In genomic region chr1:159944623-159945455, GRCh38 we compare ENCODE assay signal across 8 cellular contexts. TPM values are rescaled to one million over a fixed set of nuclear protein-coding genes. Genes with fewer than 3 reads are reported as not detected.
DNase-seq lines count a peak whose midpoint lies in the region; ATAC-seq and TF ChIP-seq lines count a peak whose summit lies in the region.

No MANE protein-coding gene starts in this region.

- H3K9me3 ChIP-seq in suprapubic skin, result no peaks in the 10 kb centered on the region

- TF ChIP-seq EP300 in suprapubic skin (IDR thresholded peaks at IDR 0.05), result no peak

- H3K4me3 Mint-ChIP-seq in activated CD4-positive, alpha-beta memory T cell treated with anti-CD3 and anti-CD28 coated beads for 36 hours, result peak overlapping the region; percentile 11
- no peak overlapping the region for H3K4me3 Mint-ChIP-seq in activated CD4-positive, alpha-beta memory T cell treated with anti-CD3 and anti-CD28 coated beads, Interleukin-2, amount 10 ng/mL, durations not matched to agents 7 days and 5 days
- peak overlapping the region; percentile 66 for H3K4me3 Mint-ChIP-seq in activated naive CD8-positive, alpha-beta T cell treated with anti-CD3 and anti-CD28 coated beads, Interleukin-2, amount 50 U/mL, for 24 hours

- DNase-seq in activated CD4-positive, alpha-beta memory T cell treated with anti-CD3 and anti-CD28 coated beads for 36 hours, result no peak
- DNase-seq in activated CD4-positive, alpha-beta memory T cell treated with anti-CD3 and anti-CD28 coated beads, Interleukin-2, amount 10 ng/mL, durations not matched to agents 7 days and 5 days, result no peak
- no peak for DNase-seq in activated naive CD8-positive, alpha-beta T cell treated with anti-CD3 and anti-CD28 coated beads, Interleukin-2, amount 50 U/mL, for 24 hours
- DNase-seq in kidney epithelial cell (ENCODE audit: low read depth) (no peak), suprapubic skin (ENCODE audit: low spot score in 2 of 2) (peak in 1 of 2 donors; percentile 58), CD1c-positive myeloid dendritic cell (ENCODE audit: extremely low spot score) (no peak)

- WGBS in suprapubic skin, result 19% methylated on average over 11 of the region's 11 CpGs

- no peak overlapping the region for H3K27ac Mint-ChIP-seq in activated CD4-positive, alpha-beta memory T cell treated with anti-CD3 and anti-CD28 coated beads for 36 hours
- no peak overlapping the region for H3K27ac Mint-ChIP-seq in activated CD4-positive, alpha-beta memory T cell treated with anti-CD3 and anti-CD28 coated beads, Interleukin-2, amount 10 ng/mL, durations not matched to agents 7 days and 5 days
- no peak overlapping the region for H3K27ac Mint-ChIP-seq in activated naive CD8-positive, alpha-beta T cell treated with anti-CD3 and anti-CD28 coated beads, Interleukin-2, amount 50 U/mL, for 24 hours

- CTCF ChIA-PET in activated CD4-positive, alpha-beta memory T cell treated with anti-CD3 and anti-CD28 coated beads for 36 hours (lab: Charles Lee), result interaction anchor here (0.6 to 4.3 kb wide), 8 partner anchors 13 to 146 kb away, joined by 3 to 39 read pairs (median 3); partner anchors contain the start of genes PIGM and TAGLN2
- CTCF ChIA-PET in activated CD4-positive, alpha-beta memory T cell treated with anti-CD3 and anti-CD28 coated beads, Interleukin-2, amount 10 ng/mL, durations not matched to agents 7 days and 5 days (lab: Charles Lee), result interaction anchor here (1.0 kb wide), 2 partner anchors 8 to 61 kb away, joined by 3 read pairs; no protein-coding TSS in a partner anchor

- peaks cover 50% of the 10 kb centered on the region for H3K27me3 ChIP-seq in kidney epithelial cell (ENCODE audit: control insufficient read depth, insufficient read depth, low read length)
- peaks cover 10% of the 10 kb centered on the region for H3K27me3 ChIP-seq in suprapubic skin

- H3K9me3 Mint-ChIP-seq in activated CD4-positive, alpha-beta memory T cell treated with anti-CD3 and anti-CD28 coated beads for 36 hours, result no peaks in the 10 kb centered on the region
- no peaks in the 10 kb centered on the region for H3K9me3 Mint-ChIP-seq in activated CD4-positive, alpha-beta memory T cell treated with anti-CD3 and anti-CD28 coated beads, Interleukin-2, amount 10 ng/mL, durations not matched to agents 7 days and 5 days
- H3K9me3 Mint-ChIP-seq in activated naive CD8-positive, alpha-beta T cell treated with anti-CD3 and anti-CD28 coated beads, Interleukin-2, amount 50 U/mL, for 24 hours, result no peaks in the 10 kb centered on the region

- TF ChIP-seq CTCF in kidney epithelial cell (IDR thresholded peaks at IDR 0.05; ENCODE audit: insufficient read depth, low read length, poor library complexity, severe bottlenecking) (no peak), suprapubic skin (IDR thresholded peaks at IDR 0.05) (no peak)

- intact Hi-C loops in activated CD4-positive, alpha-beta memory T cell treated with anti-CD3 and anti-CD28 coated beads for 36 hours (cut with micrococcal nuclease), result no loop called here

- H3K4me3 ChIP-seq in kidney epithelial cell (ENCODE audit: low read depth, low read length) (peak overlapping the region; percentile 41), suprapubic skin (peak overlapping the region; percentile 58)

- H3K36me3 Mint-ChIP-seq in activated CD4-positive, alpha-beta memory T cell treated with anti-CD3 and anti-CD28 coated beads for 36 hours, result no peaks in the 10 kb centered on the region
- H3K36me3 Mint-ChIP-seq in activated CD4-positive, alpha-beta memory T cell treated with anti-CD3 and anti-CD28 coated beads, Interleukin-2, amount 10 ng/mL, durations not matched to agents 7 days and 5 days (ENCODE audit: low read depth), result no peaks in the 10 kb centered on the region
- H3K36me3 Mint-ChIP-seq in activated naive CD8-positive, alpha-beta T cell treated with anti-CD3 and anti-CD28 coated beads, Interleukin-2, amount 50 U/mL, for 24 hours (ENCODE audit: low read depth), result no peaks in the 10 kb centered on the region

- TF ChIP-seq POLR2A in suprapubic skin (IDR thresholded peaks at IDR 0.05), result no peak

- POLR2A ChIA-PET in activated CD4-positive, alpha-beta memory T cell treated with anti-CD3 and anti-CD28 coated beads for 36 hours (lab: Charles Lee), result no interaction called here
- POLR2A ChIA-PET in activated CD4-positive, alpha-beta memory T cell treated with anti-CD3 and anti-CD28 coated beads, Interleukin-2, amount 10 ng/mL, durations not matched to agents 7 days and 5 days (lab: Charles Lee), result no interaction called here

- ATAC-seq in activated naive CD8-positive, alpha-beta T cell treated with anti-CD3 and anti-CD28 coated beads, Interleukin-2, amount 50 U/mL, for 24 hours, result no peak
- no peak for ATAC-seq in GM18873 (IDR thresholded peaks at IDR 0.05; ENCODE audit: low FRiP score, unreplicated experiment)
- no peak for ATAC-seq in GM21360 (IDR thresholded peaks at IDR 0.05; ENCODE audit: unreplicated experiment)

- H3K36me3 ChIP-seq in kidney epithelial cell (ENCODE audit: control insufficient read depth, insufficient read depth, low read length) (no peaks in the 10 kb centered on the region), suprapubic skin (no peaks in the 10 kb centered on the region)

- peaks cover 3% of the 10 kb centered on the region for H3K4me1 Mint-ChIP-seq in activated CD4-positive, alpha-beta memory T cell treated with anti-CD3 and anti-CD28 coated beads for 36 hours (ENCODE audit: low read depth)
- peaks cover 5% of the 10 kb centered on the region for H3K4me1 Mint-ChIP-seq in activated CD4-positive, alpha-beta memory T cell treated with anti-CD3 and anti-CD28 coated beads, Interleukin-2, amount 10 ng/mL, durations not matched to agents 7 days and 5 days
- H3K4me1 Mint-ChIP-seq in activated naive CD8-positive, alpha-beta T cell treated with anti-CD3 and anti-CD28 coated beads, Interleukin-2, amount 50 U/mL, for 24 hours, result peaks cover 6% of the 10 kb centered on the region

- peaks cover 40% of the 10 kb centered on the region for H3K27me3 Mint-ChIP-seq in activated CD4-positive, alpha-beta memory T cell treated with anti-CD3 and anti-CD28 coated beads for 36 hours
- peaks cover 62% of the 10 kb centered on the region for H3K27me3 Mint-ChIP-seq in activated CD4-positive, alpha-beta memory T cell treated with anti-CD3 and anti-CD28 coated beads, Interleukin-2, amount 10 ng/mL, durations not matched to agents 7 days and 5 days
- peaks cover 28% of the 10 kb centered on the region for H3K27me3 Mint-ChIP-seq in activated naive CD8-positive, alpha-beta T cell treated with anti-CD3 and anti-CD28 coated beads, Interleukin-2, amount 50 U/mL, for 24 hours

- peak overlapping the region; percentile 89 for H3K27ac ChIP-seq in suprapubic skin

- peaks cover 80% of the 10 kb centered on the region for H3K4me1 ChIP-seq in suprapubic skin

RNA-seq across cellular contexts. Expression of gene IGSF9, which starts 0.6 kb away (rescaled TPM):
- under 1 TPM in 1 of 2 experiments, not detected in 1; 0.05 TPM for total RNA-seq in activated CD4-positive, alpha-beta memory T cell treated with anti-CD3 and anti-CD28 coated beads for 36 hours
- not detected for total RNA-seq in activated CD4-positive, alpha-beta memory T cell treated with anti-CD3 and anti-CD28 coated beads, Interleukin-2, amount 10 ng/mL, durations not matched to agents 7 days and 5 days
- total RNA-seq in kidney epithelial cell (1.7 and 1.9 TPM in 2 replicates), suprapubic skin (10 to 100 TPM; 26.1 to 44.1 (median 28.4) TPM)

RNA-seq across cellular contexts. Expression of gene SLAMF9, which starts 9.2 kb away (rescaled TPM):
- total RNA-seq in activated CD4-positive, alpha-beta memory T cell treated with anti-CD3 and anti-CD28 coated beads for 36 hours, result not detected
- total RNA-seq in activated CD4-positive, alpha-beta memory T cell treated with anti-CD3 and anti-CD28 coated beads, Interleukin-2, amount 10 ng/mL, durations not matched to agents 7 days and 5 days, result not detected
- not detected in 2 replicates for total RNA-seq in kidney epithelial cell
- total RNA-seq in suprapubic skin, result not detected

RNA-seq across cellular contexts. Expression of gene TAGLN2, which starts 19.5 kb away (rescaled TPM):
- 100 to 1,000 TPM; 597 to 607 TPM for total RNA-seq in activated CD4-positive, alpha-beta memory T cell treated with anti-CD3 and anti-CD28 coated beads for 36 hours
- total RNA-seq in activated CD4-positive, alpha-beta memory T cell treated with anti-CD3 and anti-CD28 coated beads, Interleukin-2, amount 10 ng/mL, durations not matched to agents 7 days and 5 days, result 100 to 1,000 TPM; 548 to 554 TPM
- total RNA-seq in kidney epithelial cell (700 and 719 TPM in 2 replicates), suprapubic skin (100 to 1,000 TPM; 281 to 427 (median 338) TPM)

RNA-seq across cellular contexts. Expression of gene CFAP45, which starts 44.9 kb away (rescaled TPM):
- total RNA-seq in activated CD4-positive, alpha-beta memory T cell treated with anti-CD3 and anti-CD28 coated beads for 36 hours, result 1 to 10 TPM; 2.1 to 2.2 TPM
- total RNA-seq in activated CD4-positive, alpha-beta memory T cell treated with anti-CD3 and anti-CD28 coated beads, Interleukin-2, amount 10 ng/mL, durations not matched to agents 7 days and 5 days, result 1 to 10 TPM; 1.0 to 1.3 TPM
- total RNA-seq in kidney epithelial cell (0.21 and 2.0 TPM in 2 replicates), suprapubic skin (1 to 10 TPM in 3 of 4 donors, under 1 TPM in 1; 0.78 to 2.1 (median 1.6) TPM)
